ENCODE assay signal across 1 cellular context in the genomic region with DNA sequence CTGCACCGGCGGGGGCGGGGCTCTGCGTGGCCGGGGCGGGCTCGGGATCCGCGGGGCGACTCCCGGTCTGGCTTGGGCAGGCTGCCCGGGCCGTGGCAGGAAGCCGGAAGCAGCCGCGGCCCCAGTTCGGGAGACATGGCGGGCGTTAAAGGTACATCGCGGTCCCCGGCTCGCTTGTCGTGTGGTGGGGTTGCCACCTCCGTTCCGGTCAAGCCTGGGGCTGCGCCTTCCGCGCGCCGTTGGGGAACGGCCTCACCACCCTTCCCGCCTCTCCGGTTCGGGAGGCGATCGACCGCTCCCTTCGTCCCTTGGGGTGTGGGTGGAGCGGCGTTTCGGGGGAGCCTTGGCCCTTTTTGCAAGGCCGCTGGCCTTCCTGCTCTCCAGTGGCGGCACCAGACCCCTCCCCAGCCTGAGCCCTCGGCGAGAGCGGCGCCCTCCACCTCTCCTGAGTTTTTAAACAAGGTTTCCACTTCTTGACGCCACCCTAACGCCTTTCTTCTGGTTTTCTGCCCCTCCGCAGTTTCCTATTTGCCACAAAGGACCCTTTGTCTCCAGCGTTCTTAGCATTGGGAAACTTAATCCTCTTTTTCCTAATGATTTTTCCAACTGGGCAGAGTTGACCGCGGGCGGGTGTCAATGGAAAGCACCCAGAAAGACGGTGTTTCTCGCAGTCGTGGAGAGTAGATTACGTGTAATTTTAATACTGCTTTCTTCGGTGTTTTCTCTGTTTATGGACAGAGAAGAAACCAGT.
TF ChIP-seq lines count a peak whose summit lies in the region.

A gene with protein sequence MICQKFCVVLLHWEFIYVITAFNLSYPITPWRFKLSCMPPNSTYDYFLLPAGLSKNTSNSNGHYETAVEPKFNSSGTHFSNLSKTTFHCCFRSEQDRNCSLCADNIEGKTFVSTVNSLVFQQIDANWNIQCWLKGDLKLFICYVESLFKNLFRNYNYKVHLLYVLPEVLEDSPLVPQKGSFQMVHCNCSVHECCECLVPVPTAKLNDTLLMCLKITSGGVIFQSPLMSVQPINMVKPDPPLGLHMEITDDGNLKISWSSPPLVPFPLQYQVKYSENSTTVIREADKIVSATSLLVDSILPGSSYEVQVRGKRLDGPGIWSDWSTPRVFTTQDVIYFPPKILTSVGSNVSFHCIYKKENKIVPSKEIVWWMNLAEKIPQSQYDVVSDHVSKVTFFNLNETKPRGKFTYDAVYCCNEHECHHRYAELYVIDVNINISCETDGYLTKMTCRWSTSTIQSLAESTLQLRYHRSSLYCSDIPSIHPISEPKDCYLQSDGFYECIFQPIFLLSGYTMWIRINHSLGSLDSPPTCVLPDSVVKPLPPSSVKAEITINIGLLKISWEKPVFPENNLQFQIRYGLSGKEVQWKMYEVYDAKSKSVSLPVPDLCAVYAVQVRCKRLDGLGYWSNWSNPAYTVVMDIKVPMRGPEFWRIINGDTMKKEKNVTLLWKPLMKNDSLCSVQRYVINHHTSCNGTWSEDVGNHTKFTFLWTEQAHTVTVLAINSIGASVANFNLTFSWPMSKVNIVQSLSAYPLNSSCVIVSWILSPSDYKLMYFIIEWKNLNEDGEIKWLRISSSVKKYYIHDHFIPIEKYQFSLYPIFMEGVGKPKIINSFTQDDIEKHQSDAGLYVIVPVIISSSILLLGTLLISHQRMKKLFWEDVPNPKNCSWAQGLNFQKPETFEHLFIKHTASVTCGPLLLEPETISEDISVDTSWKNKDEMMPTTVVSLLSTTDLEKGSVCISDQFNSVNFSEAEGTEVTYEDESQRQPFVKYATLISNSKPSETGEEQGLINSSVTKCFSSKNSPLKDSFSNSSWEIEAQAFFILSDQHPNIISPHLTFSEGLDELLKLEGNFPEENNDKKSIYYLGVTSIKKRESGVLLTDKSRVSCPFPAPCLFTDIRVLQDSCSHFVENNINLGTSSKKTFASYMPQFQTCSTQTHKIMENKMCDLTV (plus strand): TSS at position 79 of the 751 bp plus-strand sequence. CDS start 144,898 bp downstream, outside the sequence.
A gene with protein sequence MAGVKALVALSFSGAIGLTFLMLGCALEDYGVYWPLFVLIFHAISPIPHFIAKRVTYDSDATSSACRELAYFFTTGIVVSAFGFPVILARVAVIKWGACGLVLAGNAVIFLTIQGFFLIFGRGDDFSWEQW (plus strand): TSS at position 79 of the 751 bp plus-strand sequence. CDS start 57 bp downstream, at position 136.

TF ChIP-seq in K562, 482 proteins besides CTCF, POLR2A, EP300 and RAD21 (continued from another document and continues in another):
- TF ChIP-seq AFF1 (IDR thresholded peaks at IDR 0.05; ENCODE audit: low read depth in 1 of 2, partially characterized antibody in 2 of 2) (peak; percentile 21 to 27), SMARCA4 (IDR thresholded peaks at IDR 0.05) (no peak), CHAMP1 (IDR thresholded peaks at IDR 0.05) (no peak), JUNB (CRISPR knock-in tag; conservative IDR thresholded peaks at IDR 0.05) (no peak; the same call in 1 of the 2 replicates), ERF (CRISPR knock-in tag; IDR thresholded peaks at IDR 0.05) (0 out of 2 replicates have a peak, but pooled peaks have one; percentile 66), ZBTB9 (CRISPR knock-in tag; IDR thresholded peaks at IDR 0.05) (peak; percentile 35; the same call in 1 of the 2 replicates), GATA2 (CRISPR knock-in tag; IDR thresholded peaks at IDR 0.05) (no peak), CREBBP (IDR thresholded peaks at IDR 0.05; ENCODE audit: low read depth, low read length) (no peak), RB1 (IDR thresholded peaks at IDR 0.05; ENCODE audit: low read depth) (peak; percentile 95), CCNT2 (IDR thresholded peaks at IDR 0.05; ENCODE audit: borderline replicate concordance, extremely low read depth, insufficient read length, low read depth, low read length) (peak; percentile 79), CHD1 (IDR thresholded peaks at IDR 0.05; ENCODE audit: low read length) (peak; percentile 73), MYC (IDR thresholded peaks at IDR 0.05; ENCODE audit: low read depth, low read length) (no peak), MYC (CRISPR knock-in tag; IDR thresholded peaks at IDR 0.05; ENCODE audit: borderline replicate concordance, low read depth) (peak; percentile 61; the same call in 1 of the 2 replicates), GTF3C2 (IDR thresholded peaks at IDR 0.05; ENCODE audit: borderline replicate concordance, extremely low read depth, insufficient read length) (no peak), ZNF583 (CRISPR knock-in tag; IDR thresholded peaks at IDR 0.05) (no peak), ESRRB (CRISPR knock-in tag; IDR thresholded peaks at IDR 0.05; ENCODE audit: borderline replicate concordance) (no peak), PHF8 (IDR thresholded peaks at IDR 0.05; ENCODE audit: borderline replicate concordance, low read length) (peak; percentile 93), FOXK2 (conservative IDR thresholded peaks at IDR 0.05 in 1 of 2, IDR thresholded peaks at IDR 0.05 in 1 of 2; ENCODE audit: low read depth in 2 of 2) (no peak), U2AF1 (optimal IDR thresholded peaks at IDR 0.05; ENCODE audit: low read depth, low read length) (peak; percentile 27), SNAPC5 (CRISPR knock-in tag; IDR thresholded peaks at IDR 0.05) (no peak), DNMT1 (IDR thresholded peaks at IDR 0.05) (no peak), SP1 (CRISPR knock-in tag; IDR thresholded peaks at IDR 0.05) (no peak; the same call in 1 of the 2 replicates), MCM7 (IDR thresholded peaks at IDR 0.05) (no peak)
- TF ChIP-seq, protein P1, sequence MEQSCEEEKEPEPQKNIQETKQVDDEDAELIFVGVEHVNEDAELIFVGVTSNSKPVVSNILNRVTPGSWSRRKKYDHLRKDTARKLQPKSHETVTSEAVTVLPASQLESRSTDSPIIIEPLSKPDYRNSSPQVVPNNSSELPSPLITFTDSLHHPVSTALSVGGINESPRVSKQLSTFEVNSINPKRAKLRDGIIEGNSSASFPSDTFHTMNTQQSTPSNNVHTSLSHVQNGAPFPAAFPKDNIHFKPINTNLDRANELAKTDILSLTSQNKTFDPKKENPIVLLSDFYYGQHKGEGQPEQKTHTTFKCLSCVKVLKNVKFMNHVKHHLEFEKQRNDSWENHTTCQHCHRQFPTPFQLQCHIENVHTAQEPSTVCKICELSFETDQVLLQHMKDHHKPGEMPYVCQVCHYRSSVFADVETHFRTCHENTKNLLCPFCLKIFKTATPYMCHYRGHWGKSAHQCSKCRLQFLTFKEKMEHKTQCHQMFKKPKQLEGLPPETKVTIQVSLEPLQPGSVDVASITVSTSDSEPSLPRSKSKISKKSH (CRISPR knock-in tag; IDR thresholded peaks at IDR 0.05) = no peak
- TF ChIP-seq, protein P2, sequence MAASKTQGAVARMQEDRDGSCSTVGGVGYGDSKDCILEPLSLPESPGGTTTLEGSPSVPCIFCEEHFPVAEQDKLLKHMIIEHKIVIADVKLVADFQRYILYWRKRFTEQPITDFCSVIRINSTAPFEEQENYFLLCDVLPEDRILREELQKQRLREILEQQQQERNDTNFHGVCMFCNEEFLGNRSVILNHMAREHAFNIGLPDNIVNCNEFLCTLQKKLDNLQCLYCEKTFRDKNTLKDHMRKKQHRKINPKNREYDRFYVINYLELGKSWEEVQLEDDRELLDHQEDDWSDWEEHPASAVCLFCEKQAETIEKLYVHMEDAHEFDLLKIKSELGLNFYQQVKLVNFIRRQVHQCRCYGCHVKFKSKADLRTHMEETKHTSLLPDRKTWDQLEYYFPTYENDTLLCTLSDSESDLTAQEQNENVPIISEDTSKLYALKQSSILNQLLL (CRISPR knock-in tag; IDR thresholded peaks at IDR 0.05; ENCODE audit: borderline replicate concordance) = no peak
- TF ChIP-seq, protein P3, sequence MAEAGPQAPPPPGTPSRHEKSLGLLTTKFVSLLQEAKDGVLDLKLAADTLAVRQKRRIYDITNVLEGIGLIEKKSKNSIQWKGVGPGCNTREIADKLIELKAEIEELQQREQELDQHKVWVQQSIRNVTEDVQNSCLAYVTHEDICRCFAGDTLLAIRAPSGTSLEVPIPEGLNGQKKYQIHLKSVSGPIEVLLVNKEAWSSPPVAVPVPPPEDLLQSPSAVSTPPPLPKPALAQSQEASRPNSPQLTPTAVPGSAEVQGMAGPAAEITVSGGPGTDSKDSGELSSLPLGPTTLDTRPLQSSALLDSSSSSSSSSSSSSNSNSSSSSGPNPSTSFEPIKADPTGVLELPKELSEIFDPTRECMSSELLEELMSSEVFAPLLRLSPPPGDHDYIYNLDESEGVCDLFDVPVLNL (CRISPR knock-in tag; IDR thresholded peaks at IDR 0.05; ENCODE audit: low read depth) = no peak
- TF ChIP-seq, protein P4, sequence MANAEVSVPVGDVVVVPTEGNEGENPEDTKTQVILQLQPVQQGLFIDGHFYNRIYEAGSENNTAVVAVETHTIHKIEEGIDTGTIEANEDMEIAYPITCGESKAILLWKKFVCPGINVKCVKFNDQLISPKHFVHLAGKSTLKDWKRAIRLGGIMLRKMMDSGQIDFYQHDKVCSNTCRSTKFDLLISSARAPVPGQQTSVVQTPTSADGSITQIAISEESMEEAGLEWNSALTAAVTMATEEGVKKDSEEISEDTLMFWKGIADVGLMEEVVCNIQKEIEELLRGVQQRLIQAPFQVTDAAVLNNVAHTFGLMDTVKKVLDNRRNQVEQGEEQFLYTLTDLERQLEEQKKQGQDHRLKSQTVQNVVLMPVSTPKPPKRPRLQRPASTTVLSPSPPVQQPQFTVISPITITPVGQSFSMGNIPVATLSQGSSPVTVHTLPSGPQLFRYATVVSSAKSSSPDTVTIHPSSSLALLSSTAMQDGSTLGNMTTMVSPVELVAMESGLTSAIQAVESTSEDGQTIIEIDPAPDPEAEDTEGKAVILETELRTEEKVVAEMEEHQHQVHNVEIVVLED (CRISPR knock-in tag; IDR thresholded peaks at IDR 0.05) = no peak
